Comparison of ENCODE assay signal across 8 cellular contexts in the genomic region with DNA sequence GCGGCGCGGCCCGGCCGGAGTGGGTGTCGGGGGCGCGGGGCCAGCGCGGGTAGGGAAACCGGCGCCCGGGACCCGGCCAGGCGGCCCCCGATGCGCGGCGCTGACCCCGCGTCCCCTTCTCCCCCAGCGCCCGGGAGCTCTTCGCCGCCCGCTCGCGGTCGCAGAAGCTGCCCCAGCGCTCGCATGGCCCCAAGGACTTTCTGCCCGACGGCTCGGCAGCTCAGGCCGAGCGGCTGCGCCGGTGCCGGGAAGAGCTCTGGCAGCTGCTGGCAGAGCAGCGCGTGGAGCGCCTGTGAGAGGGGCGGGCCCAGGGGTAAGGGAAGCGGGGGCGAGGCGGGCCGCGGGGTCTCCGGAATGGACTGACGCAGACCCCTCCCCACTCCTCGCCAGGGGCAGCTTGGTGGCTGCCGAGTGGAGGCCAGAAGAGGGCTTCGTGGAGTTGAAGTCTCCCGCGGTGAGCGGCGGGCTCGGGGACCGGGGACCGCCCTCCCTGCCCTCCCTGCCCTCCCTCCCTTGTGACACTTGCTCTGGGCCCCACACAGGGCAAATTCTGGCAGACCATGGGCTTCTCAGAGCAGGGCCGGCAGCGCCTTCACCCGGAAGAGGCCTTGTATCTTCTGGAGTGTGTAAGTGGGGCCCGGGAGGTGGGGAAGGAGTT. TPM values are rescaled to one million over a fixed set of nuclear protein-coding genes. Genes with fewer than 3 reads are reported as not detected.
DNase-seq lines count a peak whose midpoint lies in the region; ATAC-seq, FAIRE-seq and TF ChIP-seq lines count a peak whose summit lies in the region.

No MANE protein-coding gene starts in this region.

- peaks cover 0 to 14% (median 0%) of the 10 kb centered on the region in 5 donors for H3K27me3 Mint-ChIP-seq in naive thymus-derived CD4-positive, alpha-beta T cell

- DNase-seq in naive thymus-derived CD4-positive, alpha-beta T cell = peak in 4 of 9 donors; percentile 29 to 65 (median 34)
- no peak for DNase-seq in cerebellar cortex (ENCODE audit: low spot score)
- DNase-seq in RCC 7860 (ENCODE audit: low spot score) = no peak

- H3K27ac ChIP-seq in BLaER1 = peak overlapping the region; percentile 71
- H3K27ac ChIP-seq in naive thymus-derived CD4-positive, alpha-beta T cell (ENCODE audit: low read depth, low read length) = peak overlapping the region; percentile 71

- H3K36me3 ChIP-seq in BLaER1 = peaks cover 50% of the 10 kb centered on the region
- H3K36me3 ChIP-seq in endocrine pancreas (ENCODE audit: control insufficient read depth, insufficient read depth, low read length) = no peaks in the 10 kb centered on the region
- peaks cover 8 to 26% (median 10%) of the 10 kb centered on the region in 3 experiments for H3K36me3 ChIP-seq in naive thymus-derived CD4-positive, alpha-beta T cell (ENCODE audit: control insufficient read depth in 2 of 3, insufficient read depth in 3 of 3, low read length in 3 of 3)

- peak overlapping the region; percentile 97 for H3K4me3 ChIP-seq in BLaER1
- H3K4me3 ChIP-seq in WI38 (ENCODE audit: low read depth, low read length) = peak overlapping the region; percentile 77
- H3K4me3 ChIP-seq in endocrine pancreas (ENCODE audit: control insufficient read depth, insufficient read depth, low read length) = peak overlapping the region; percentile 41
- peak overlapping the region; percentile 74 for H3K4me3 ChIP-seq in naive thymus-derived CD4-positive, alpha-beta T cell (ENCODE audit: low read length)

- H3K4me1 ChIP-seq in BLaER1 (peaks cover 47% of the 10 kb centered on the region), endocrine pancreas (ENCODE audit: control insufficient read depth, insufficient read depth, low read length) (no peaks in the 10 kb centered on the region)
- H3K4me1 ChIP-seq in naive thymus-derived CD4-positive, alpha-beta T cell (ENCODE audit: control insufficient read depth in 2 of 2, insufficient read depth in 2 of 2, low read length in 2 of 2) = peaks cover 23 to 25% of the 10 kb centered on the region in 2 donors

- peaks cover 18 to 28% (median 24%) of the 10 kb centered on the region in 7 donors for H3K4me1 Mint-ChIP-seq in naive thymus-derived CD4-positive, alpha-beta T cell

- peaks cover 0 to 20% (median 5%) of the 10 kb centered on the region in 5 donors for H3K36me3 Mint-ChIP-seq in naive thymus-derived CD4-positive, alpha-beta T cell

- H3K9ac ChIP-seq in BLaER1 = peak overlapping the region; percentile 86
- peak overlapping the region; percentile 58 for H3K9ac ChIP-seq in endocrine pancreas (ENCODE audit: control insufficient read depth, insufficient read depth, low read length)

- ATAC-seq in GM19372 (IDR thresholded peaks at IDR 0.05; ENCODE audit: low read depth, unreplicated experiment) (peak; percentile 16), HG03460 (IDR thresholded peaks at IDR 0.05; ENCODE audit: unreplicated experiment) (peak; percentile 14)
- ATAC-seq in naive thymus-derived CD4-positive, alpha-beta T cell = peak; percentile 0

- peak overlapping the region; percentile 77 to 87 (median 82) for H3K4me3 Mint-ChIP-seq in naive thymus-derived CD4-positive, alpha-beta T cell

- peaks cover 0 to 2% (median 0%) of the 10 kb centered on the region in 11 donors for H3K9me3 Mint-ChIP-seq in naive thymus-derived CD4-positive, alpha-beta T cell

- no peaks in the 10 kb centered on the region for H3K9me3 ChIP-seq in BLaER1
- H3K9me3 ChIP-seq in endocrine pancreas (ENCODE audit: control insufficient read depth, low read length) = no peaks in the 10 kb centered on the region
- H3K9me3 ChIP-seq in naive thymus-derived CD4-positive, alpha-beta T cell (ENCODE audit: control insufficient read depth in 2 of 3, low read length in 3 of 3) = no peaks in the 10 kb centered on the region

- POLR2A ChIA-PET in naive thymus-derived CD4-positive, alpha-beta T cell (lab: Charles Lee) = interaction anchor here (0.6 to 1.9 kb wide), 15 partner anchors 8 to 428 kb away, joined by 3 to 19 read pairs (median 4); a partner anchor contains a TSS

- peak overlapping the region; percentile 97 for H3K4me2 ChIP-seq in BLaER1

- peaks cover 56% of the 10 kb centered on the region for H4K20me1 ChIP-seq in BLaER1

- H3K27ac Mint-ChIP-seq in naive thymus-derived CD4-positive, alpha-beta T cell = peak overlapping the region; percentile 32 to 96 (median 92)

- H3K27me3 ChIP-seq in BLaER1 = no peaks in the 10 kb centered on the region
- no peaks in the 10 kb centered on the region for H3K27me3 ChIP-seq in endocrine pancreas (ENCODE audit: control insufficient read depth, insufficient read depth, low read length)
- no peaks in the 10 kb centered on the region for H3K27me3 ChIP-seq in naive thymus-derived CD4-positive, alpha-beta T cell (ENCODE audit: control insufficient read depth in 2 of 2, insufficient read depth in 2 of 2, low read length in 2 of 2)

- intact Hi-C loops in naive thymus-derived CD4-positive, alpha-beta T cell (cut with micrococcal nuclease) = loop anchor here (1.0 to 5.0 kb wide), 10 partner anchors 9 to 268 kb away; a partner anchor contains a TSS

- CTCF ChIA-PET in naive thymus-derived CD4-positive, alpha-beta T cell (lab: Charles Lee) = interaction anchor here (0.8 to 1.3 kb wide), 7 partner anchors 8 to 227 kb away, joined by 3 to 6 read pairs (median 4); a partner anchor contains a TSS

- FAIRE-seq in RCC 7860 (lab: Jason Lieb, UNC) = no peak

- no peak for TF ChIP-seq CTCF in WI38 (IDR thresholded peaks at IDR 0.05; ENCODE audit: low read depth, low read length)

RNA-seq across cellular contexts. Expression of a gene that starts 0.4 kb away (rescaled TPM):
- total RNA-seq in naive thymus-derived CD4-positive, alpha-beta T cell = 10 to 100 TPM; 36.2 to 62.9 (median 56.0) TPM
- 10 to 100 TPM; 64.6 to 85.0 TPM for polyA plus RNA-seq in naive thymus-derived CD4-positive, alpha-beta T cell

RNA-seq across cellular contexts. Expression of a gene that starts 1.4 kb away (rescaled TPM):
- 1 to 10 TPM in 2 of 5 experiments, under 1 TPM in 3; 0.22 to 1.2 (median 0.92) TPM for total RNA-seq in naive thymus-derived CD4-positive, alpha-beta T cell
- polyA plus RNA-seq in naive thymus-derived CD4-positive, alpha-beta T cell = under 1 TPM in 1 of 2 donors, not detected in 1; 0.28 TPM

RNA-seq across cellular contexts. Expression of a gene that starts 8.7 kb away (rescaled TPM):
- 10 to 100 TPM; 22.4 to 55.7 (median 33.7) TPM for total RNA-seq in naive thymus-derived CD4-positive, alpha-beta T cell
- polyA plus RNA-seq in naive thymus-derived CD4-positive, alpha-beta T cell = 10 to 100 TPM in 1 of 2 donors, 1 to 10 TPM in 1; 9.2 to 12.8 TPM

Comparison
In these comparisons a context has a peak if more than half of its experiments do, and no peak if none do; other contexts are left out.
1. H3K4me3 ChIP-seq: peak in every context shown above with its lines; median percentile 97 in BLaER1; 77 in WI38; 74 in naive thymus-derived CD4-positive, alpha-beta T cell; 41 in endocrine pancreas.